2 cellular contexts compared by ENCODE assay signal in the genomic region with DNA sequence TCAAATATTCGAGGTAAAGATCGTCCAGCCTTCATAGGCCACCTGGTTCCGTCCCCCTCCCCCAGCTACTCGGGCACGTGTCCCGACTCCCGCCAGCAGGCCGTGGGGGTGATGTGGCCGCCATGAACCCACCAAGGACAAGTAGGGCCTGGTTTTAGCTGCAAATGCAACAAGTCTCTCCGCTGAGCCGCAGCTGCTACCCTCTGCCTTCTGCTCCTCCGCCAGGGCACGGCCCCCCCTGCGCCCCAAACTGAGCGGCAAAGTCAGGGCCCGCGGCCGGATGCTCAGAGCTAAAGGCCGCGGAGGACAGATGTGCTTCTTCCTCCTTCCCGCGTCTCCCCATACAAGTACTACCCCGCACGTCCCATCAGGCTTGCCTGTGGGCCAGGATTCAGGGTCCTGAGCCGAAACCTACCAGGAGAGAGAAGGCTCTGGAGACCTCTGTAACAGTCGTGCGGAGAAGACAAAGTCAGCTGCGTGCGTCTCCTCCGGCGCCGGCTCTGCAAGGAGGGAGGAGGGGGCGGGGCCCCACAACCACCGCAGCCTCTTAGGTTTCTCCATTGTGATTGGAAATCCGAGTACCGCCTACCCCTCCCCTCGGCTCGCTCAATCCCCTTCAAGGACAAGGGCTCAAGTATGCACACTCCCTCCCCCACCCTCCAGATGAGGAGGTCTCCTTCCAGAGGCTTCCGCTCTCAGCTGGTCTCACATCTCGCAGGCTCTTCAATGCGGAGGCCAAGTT.
A peak's percentile ranks its signal among the peaks of the same experiment; 100 is the strongest.
TF ChIP-seq lines count a peak whose summit lies in the region.

A gene (minus strand): TSS at position 507 of the 742 bp plus-strand sequence. CDS start 3,171 bp downstream, outside the sequence.

TF ChIP-seq in HEK293, 187 proteins besides CTCF, POLR2A, EP300 and RAD21 (continued from another document and continues in another):
- TF ChIP-seq, protein P1, sequence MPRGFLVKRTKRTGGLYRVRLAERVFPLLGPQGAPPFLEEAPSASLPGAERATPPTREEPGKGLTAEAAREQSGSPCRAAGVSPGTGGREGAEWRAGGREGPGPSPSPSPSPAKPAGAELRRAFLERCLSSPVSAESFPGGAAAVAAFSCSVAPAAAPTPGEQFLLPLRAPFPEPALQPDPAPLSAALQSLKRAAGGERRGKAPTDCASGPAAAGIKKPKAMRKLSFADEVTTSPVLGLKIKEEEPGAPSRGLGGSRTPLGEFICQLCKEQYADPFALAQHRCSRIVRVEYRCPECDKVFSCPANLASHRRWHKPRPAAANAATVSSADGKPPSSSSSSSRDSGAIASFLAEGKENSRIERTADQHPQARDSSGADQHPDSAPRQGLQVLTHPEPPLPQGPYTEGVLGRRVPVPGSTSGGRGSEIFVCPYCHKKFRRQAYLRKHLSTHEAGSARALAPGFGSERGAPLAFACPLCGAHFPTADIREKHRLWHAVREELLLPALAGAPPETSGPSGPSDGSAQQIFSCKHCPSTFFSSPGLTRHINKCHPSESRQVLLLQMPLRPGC (tag by site-specific recombination; IDR thresholded peaks at IDR 0.05) = no peak; the same call in 1 of the 2 replicates
- TF ChIP-seq, protein P2, sequence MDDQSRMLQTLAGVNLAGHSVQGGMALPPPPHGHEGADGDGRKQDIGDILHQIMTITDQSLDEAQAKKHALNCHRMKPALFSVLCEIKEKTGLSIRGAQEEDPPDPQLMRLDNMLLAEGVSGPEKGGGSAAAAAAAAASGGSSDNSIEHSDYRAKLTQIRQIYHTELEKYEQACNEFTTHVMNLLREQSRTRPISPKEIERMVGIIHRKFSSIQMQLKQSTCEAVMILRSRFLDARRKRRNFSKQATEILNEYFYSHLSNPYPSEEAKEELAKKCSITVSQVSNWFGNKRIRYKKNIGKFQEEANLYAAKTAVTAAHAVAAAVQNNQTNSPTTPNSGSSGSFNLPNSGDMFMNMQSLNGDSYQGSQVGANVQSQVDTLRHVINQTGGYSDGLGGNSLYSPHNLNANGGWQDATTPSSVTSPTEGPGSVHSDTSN (CRISPR knock-in tag; IDR thresholded peaks at IDR 0.05) = no peak
- peak; percentile 17; the same call in 1 of the 2 replicates for TF ChIP-seq ZNF843 (tag by site-specific recombination; IDR thresholded peaks at IDR 0.05)
- TF ChIP-seq, protein P3, sequence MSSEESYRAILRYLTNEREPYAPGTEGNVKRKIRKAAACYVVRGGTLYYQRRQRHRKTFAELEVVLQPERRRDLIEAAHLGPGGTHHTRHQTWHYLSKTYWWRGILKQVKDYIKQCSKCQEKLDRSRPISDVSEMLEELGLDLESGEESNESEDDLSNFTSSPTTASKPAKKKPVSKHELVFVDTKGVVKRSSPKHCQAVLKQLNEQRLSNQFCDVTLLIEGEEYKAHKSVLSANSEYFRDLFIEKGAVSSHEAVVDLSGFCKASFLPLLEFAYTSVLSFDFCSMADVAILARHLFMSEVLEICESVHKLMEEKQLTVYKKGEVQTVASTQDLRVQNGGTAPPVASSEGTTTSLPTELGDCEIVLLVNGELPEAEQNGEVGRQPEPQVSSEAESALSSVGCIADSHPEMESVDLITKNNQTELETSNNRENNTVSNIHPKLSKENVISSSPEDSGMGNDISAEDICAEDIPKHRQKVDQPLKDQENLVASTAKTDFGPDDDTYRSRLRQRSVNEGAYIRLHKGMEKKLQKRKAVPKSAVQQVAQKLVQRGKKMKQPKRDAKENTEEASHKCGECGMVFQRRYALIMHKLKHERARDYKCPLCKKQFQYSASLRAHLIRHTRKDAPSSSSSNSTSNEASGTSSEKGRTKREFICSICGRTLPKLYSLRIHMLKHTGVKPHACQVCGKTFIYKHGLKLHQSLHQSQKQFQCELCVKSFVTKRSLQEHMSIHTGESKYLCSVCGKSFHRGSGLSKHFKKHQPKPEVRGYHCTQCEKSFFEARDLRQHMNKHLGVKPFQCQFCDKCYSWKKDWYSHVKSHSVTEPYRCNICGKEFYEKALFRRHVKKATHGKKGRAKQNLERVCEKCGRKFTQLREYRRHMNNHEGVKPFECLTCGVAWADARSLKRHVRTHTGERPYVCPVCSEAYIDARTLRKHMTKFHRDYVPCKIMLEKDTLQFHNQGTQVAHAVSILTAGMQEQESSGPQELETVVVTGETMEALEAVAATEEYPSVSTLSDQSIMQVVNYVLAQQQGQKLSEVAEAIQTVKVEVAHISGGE (tag by site-specific recombination; conservative IDR thresholded peaks at IDR 0.05; ENCODE audit: low read depth) = 0 out of 2 replicates have a peak, but pooled peaks have one; percentile 20
- peak; percentile 77; the same call in 1 of the 2 replicates for TF ChIP-seq ZBTB17 (tag by site-specific recombination; IDR thresholded peaks at IDR 0.05)
- TF ChIP-seq SP3 (tag by site-specific recombination; IDR thresholded peaks at IDR 0.05) = peak; percentile 80
- no peak for TF ChIP-seq ZNF664 (tag by site-specific recombination; IDR thresholded peaks at IDR 0.05)
- TF ChIP-seq, protein P4, sequence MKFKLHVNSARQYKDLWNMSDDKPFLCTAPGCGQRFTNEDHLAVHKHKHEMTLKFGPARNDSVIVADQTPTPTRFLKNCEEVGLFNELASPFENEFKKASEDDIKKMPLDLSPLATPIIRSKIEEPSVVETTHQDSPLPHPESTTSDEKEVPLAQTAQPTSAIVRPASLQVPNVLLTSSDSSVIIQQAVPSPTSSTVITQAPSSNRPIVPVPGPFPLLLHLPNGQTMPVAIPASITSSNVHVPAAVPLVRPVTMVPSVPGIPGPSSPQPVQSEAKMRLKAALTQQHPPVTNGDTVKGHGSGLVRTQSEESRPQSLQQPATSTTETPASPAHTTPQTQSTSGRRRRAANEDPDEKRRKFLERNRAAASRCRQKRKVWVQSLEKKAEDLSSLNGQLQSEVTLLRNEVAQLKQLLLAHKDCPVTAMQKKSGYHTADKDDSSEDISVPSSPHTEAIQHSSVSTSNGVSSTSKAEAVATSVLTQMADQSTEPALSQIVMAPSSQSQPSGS (tag by site-specific recombination; IDR thresholded peaks at IDR 0.05; ENCODE audit: low read depth) = no peak
- TF ChIP-seq ZNF768 (tag by site-specific recombination; IDR thresholded peaks at IDR 0.05) = no peak
- peak; percentile 67; the same call in 1 of the 2 replicates for TF ChIP-seq ZNF76 (tag by site-specific recombination; IDR thresholded peaks at IDR 0.05; ENCODE audit: borderline replicate concordance, low read depth)
- TF ChIP-seq, protein P5, sequence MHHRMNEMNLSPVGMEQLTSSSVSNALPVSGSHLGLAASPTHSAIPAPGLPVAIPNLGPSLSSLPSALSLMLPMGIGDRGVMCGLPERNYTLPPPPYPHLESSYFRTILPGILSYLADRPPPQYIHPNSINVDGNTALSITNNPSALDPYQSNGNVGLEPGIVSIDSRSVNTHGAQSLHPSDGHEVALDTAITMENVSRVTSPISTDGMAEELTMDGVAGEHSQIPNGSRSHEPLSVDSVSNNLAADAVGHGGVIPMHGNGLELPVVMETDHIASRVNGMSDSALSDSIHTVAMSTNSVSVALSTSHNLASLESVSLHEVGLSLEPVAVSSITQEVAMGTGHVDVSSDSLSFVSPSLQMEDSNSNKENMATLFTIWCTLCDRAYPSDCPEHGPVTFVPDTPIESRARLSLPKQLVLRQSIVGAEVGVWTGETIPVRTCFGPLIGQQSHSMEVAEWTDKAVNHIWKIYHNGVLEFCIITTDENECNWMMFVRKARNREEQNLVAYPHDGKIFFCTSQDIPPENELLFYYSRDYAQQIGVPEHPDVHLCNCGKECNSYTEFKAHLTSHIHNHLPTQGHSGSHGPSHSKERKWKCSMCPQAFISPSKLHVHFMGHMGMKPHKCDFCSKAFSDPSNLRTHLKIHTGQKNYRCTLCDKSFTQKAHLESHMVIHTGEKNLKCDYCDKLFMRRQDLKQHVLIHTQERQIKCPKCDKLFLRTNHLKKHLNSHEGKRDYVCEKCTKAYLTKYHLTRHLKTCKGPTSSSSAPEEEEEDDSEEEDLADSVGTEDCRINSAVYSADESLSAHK (tag by site-specific recombination; IDR thresholded peaks at IDR 0.05) = 0 out of 2 replicates have a peak, but pooled peaks have one; percentile 11
- TF ChIP-seq ZNF146 (tag by site-specific recombination; IDR thresholded peaks at IDR 0.05) = no peak
- TF ChIP-seq ZNF37A (tag by site-specific recombination; IDR thresholded peaks at IDR 0.05) = no peak

TF ChIP-seq in SK-N-SH, 30 proteins besides CTCF, POLR2A, EP300 and RAD21 (continued from another document):
- TF ChIP-seq, protein P6, sequence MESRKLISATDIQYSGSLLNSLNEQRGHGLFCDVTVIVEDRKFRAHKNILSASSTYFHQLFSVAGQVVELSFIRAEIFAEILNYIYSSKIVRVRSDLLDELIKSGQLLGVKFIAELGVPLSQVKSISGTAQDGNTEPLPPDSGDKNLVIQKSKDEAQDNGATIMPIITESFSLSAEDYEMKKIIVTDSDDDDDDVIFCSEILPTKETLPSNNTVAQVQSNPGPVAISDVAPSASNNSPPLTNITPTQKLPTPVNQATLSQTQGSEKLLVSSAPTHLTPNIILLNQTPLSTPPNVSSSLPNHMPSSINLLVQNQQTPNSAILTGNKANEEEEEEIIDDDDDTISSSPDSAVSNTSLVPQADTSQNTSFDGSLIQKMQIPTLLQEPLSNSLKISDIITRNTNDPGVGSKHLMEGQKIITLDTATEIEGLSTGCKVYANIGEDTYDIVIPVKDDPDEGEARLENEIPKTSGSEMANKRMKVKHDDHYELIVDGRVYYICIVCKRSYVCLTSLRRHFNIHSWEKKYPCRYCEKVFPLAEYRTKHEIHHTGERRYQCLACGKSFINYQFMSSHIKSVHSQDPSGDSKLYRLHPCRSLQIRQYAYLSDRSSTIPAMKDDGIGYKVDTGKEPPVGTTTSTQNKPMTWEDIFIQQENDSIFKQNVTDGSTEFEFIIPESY (IDR thresholded peaks at IDR 0.05; ENCODE audit: borderline replicate concordance, low read depth) = peak; percentile 27; the same call in 1 of the 2 replicates
- TF ChIP-seq TAF1 (IDR thresholded peaks at IDR 0.05; ENCODE audit: borderline replicate concordance, low read depth, low read length) (peak; percentile 87), SMC3 (IDR thresholded peaks at IDR 0.05; ENCODE audit: low read depth, low read length) (no peak), NFIC (IDR thresholded peaks at IDR 0.05; ENCODE audit: borderline replicate concordance) (no peak), GABPA (IDR thresholded peaks at IDR 0.05; ENCODE audit: low read depth) (no peak), TEAD4 (IDR thresholded peaks at IDR 0.05; ENCODE audit: borderline replicate concordance, insufficient read depth) (no peak), TCF12 (IDR thresholded peaks at IDR 0.05) (peak; percentile 24; the same call in 1 of the 2 replicates), NRF1 (IDR thresholded peaks at IDR 0.05; ENCODE audit: low read depth, low read length) (peak; percentile 28; the same call in 1 of the 2 replicates), FOXJ3 (CRISPR knock-in tag; IDR thresholded peaks at IDR 0.05) (no peak), POLR2AphosphoS5 (IDR thresholded peaks at IDR 0.05; ENCODE audit: low read depth, low read length) (peak; percentile 96), MXI1 (IDR thresholded peaks at IDR 0.05; ENCODE audit: low read depth, low read length) (peak; percentile 96), SIN3A (IDR thresholded peaks at IDR 0.05; ENCODE audit: borderline replicate concordance, low read depth, low read length) (0 out of 2 replicates have a peak, but pooled peaks have one; percentile 37), RFX5 (IDR thresholded peaks at IDR 0.05; ENCODE audit: low read length) (no peak), GATA2 (CRISPR knock-in tag; IDR thresholded peaks at IDR 0.05) (no peak), YY1 (IDR thresholded peaks at IDR 0.05; ENCODE audit: low read depth) (no peak), ELF1 (IDR thresholded peaks at IDR 0.05) (no peak), FOSL2 (IDR thresholded peaks at IDR 0.05; ENCODE audit: borderline replicate concordance, low read depth) (no peak), EZH2phosphoT487 (IDR thresholded peaks at IDR 0.05; ENCODE audit: borderline replicate concordance, low read depth) (no peak), MEF2A (IDR thresholded peaks at IDR 0.05; ENCODE audit: borderline replicate concordance, low read depth) (no peak), RCOR1 (IDR thresholded peaks at IDR 0.05; ENCODE audit: low read length) (0 out of 2 replicates have a peak, but pooled peaks have one; percentile 8)
- TF ChIP-seq, protein P7, sequence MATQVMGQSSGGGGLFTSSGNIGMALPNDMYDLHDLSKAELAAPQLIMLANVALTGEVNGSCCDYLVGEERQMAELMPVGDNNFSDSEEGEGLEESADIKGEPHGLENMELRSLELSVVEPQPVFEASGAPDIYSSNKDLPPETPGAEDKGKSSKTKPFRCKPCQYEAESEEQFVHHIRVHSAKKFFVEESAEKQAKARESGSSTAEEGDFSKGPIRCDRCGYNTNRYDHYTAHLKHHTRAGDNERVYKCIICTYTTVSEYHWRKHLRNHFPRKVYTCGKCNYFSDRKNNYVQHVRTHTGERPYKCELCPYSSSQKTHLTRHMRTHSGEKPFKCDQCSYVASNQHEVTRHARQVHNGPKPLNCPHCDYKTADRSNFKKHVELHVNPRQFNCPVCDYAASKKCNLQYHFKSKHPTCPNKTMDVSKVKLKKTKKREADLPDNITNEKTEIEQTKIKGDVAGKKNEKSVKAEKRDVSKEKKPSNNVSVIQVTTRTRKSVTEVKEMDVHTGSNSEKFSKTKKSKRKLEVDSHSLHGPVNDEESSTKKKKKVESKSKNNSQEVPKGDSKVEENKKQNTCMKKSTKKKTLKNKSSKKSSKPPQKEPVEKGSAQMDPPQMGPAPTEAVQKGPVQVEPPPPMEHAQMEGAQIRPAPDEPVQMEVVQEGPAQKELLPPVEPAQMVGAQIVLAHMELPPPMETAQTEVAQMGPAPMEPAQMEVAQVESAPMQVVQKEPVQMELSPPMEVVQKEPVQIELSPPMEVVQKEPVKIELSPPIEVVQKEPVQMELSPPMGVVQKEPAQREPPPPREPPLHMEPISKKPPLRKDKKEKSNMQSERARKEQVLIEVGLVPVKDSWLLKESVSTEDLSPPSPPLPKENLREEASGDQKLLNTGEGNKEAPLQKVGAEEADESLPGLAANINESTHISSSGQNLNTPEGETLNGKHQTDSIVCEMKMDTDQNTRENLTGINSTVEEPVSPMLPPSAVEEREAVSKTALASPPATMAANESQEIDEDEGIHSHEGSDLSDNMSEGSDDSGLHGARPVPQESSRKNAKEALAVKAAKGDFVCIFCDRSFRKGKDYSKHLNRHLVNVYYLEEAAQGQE (IDR thresholded peaks at IDR 0.05; ENCODE audit: low read depth, low read length) = 0 out of 2 replicates have a peak, but pooled peaks have one; percentile 4
- TF ChIP-seq, protein P8, sequence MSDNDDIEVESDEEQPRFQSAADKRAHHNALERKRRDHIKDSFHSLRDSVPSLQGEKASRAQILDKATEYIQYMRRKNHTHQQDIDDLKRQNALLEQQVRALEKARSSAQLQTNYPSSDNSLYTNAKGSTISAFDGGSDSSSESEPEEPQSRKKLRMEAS (IDR thresholded peaks at IDR 0.05; ENCODE audit: low read depth) = peak; percentile 98
- TF ChIP-seq, protein P9, sequence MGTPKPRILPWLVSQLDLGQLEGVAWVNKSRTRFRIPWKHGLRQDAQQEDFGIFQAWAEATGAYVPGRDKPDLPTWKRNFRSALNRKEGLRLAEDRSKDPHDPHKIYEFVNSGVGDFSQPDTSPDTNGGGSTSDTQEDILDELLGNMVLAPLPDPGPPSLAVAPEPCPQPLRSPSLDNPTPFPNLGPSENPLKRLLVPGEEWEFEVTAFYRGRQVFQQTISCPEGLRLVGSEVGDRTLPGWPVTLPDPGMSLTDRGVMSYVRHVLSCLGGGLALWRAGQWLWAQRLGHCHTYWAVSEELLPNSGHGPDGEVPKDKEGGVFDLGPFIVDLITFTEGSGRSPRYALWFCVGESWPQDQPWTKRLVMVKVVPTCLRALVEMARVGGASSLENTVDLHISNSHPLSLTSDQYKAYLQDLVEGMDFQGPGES (IDR thresholded peaks at IDR 0.05; ENCODE audit: low read depth, low read length) = no peak
- TF ChIP-seq, protein P2 (IDR thresholded peaks at IDR 0.05) = no peak
